ENCODE assay signal across 22 cellular contexts in the genomic region with DNA sequence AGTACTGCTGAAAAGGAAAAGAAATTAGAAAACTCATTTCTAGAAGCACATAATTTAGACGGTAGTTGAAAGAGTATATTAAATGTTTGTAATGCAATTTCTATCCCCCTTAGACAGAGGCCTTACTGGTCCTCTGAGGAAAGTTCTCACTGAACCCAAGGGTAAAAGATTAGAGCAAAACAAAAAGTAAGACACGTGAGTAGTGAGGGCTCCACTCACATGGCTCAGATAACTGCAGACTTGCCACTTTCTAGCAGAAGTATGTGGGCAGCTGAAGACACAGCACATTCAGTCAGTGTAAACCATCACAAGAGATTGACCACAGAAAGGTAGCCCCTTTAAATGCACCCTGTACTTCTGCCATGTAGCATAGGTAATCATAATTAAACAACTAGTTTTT.
DNase-seq lines count a peak whose midpoint lies in the region; ATAC-seq and TF ChIP-seq lines count a peak whose summit lies in the region.
"Had no signal": no experiment of that assay in that cellular context is flagged by ENCODE, and none has a peak within 500 bp of the region (broad histone marks: within the 10 kb centered on the region; RNA-seq: fewer than 3 reads in every experiment).

No MANE protein-coding gene starts in this region.

- H3K9ac ChIP-seq in Loucy (ENCODE audit: low read depth, low read length, poor library complexity, severe bottlenecking) (no peak overlapping the region), mesendoderm (ENCODE audit: low read length) (no peak overlapping the region), mammary epithelial cell (ENCODE audit: insufficient read depth, low read length) (no peak overlapping the region)

- H2AFZ ChIP-seq in Loucy (ENCODE audit: low read length) (peak overlapping the region; percentile 11; the same call in 1 of the 2 replicates), mammary epithelial cell (ENCODE audit: low read depth, low read length) (no peak overlapping the region)

- H3K79me1 ChIP-seq in mesendoderm (ENCODE audit: low read length), result no peaks in the 10 kb centered on the region

- H3K27ac ChIP-seq in mesendoderm (ENCODE audit: low read depth, low read length) (no peak overlapping the region), testis (no peak overlapping the region), mammary epithelial cell (ENCODE audit: insufficient read depth, low read depth, low read length) (no peak overlapping the region)
- H3K27ac ChIP-seq: HL-60 had no signal

- no peak overlapping the region for H3K4ac ChIP-seq in mesendoderm (ENCODE audit: low read depth, low read length)

- H3K4me1 ChIP-seq in Loucy (ENCODE audit: insufficient read depth, low read length, poor library complexity, severe bottlenecking) (peaks cover 33% of the 10 kb centered on the region), mesendoderm (ENCODE audit: control insufficient read depth, low read depth, low read length) (peaks cover 8% of the 10 kb centered on the region), testis (peaks cover 8% of the 10 kb centered on the region), mammary epithelial cell (ENCODE audit: insufficient read depth, low read length) (no peaks in the 10 kb centered on the region)

- intact Hi-C loops in left ventricle myocardium superior (cut with micrococcal nuclease) (no loop called here), cardiac septum (cut with DNase I) (no loop called here), testis (cut with DNase I; ENCODE audit: low total_unique reads) (no loop called here), mammary epithelial cell (cut with micrococcal nuclease) (no loop called here)

- no peaks in the 10 kb centered on the region for H3K9me2 ChIP-seq in Loucy (replicated peaks; ENCODE audit: low read depth, low read length)

- no peaks in the 10 kb centered on the region for H3K27me3 ChIP-seq in Loucy (ENCODE audit: insufficient read depth, low read length, poor library complexity, severe bottlenecking)
- no peaks in the 10 kb centered on the region for H3K27me3 ChIP-seq in mesendoderm (ENCODE audit: insufficient read depth, low read length, poor library complexity)
- no peaks in the 10 kb centered on the region for H3K27me3 ChIP-seq in testis
- H3K27me3 ChIP-seq in mammary epithelial cell (ENCODE audit: insufficient read depth, low read length), result no peaks in the 10 kb centered on the region
- H3K27me3 ChIP-seq: BE2C had no signal

- peak overlapping the region; percentile 79 for H2BK15ac ChIP-seq in mesendoderm (replicated peaks; ENCODE audit: low read depth)

- no peaks in the 10 kb centered on the region for H3K79me2 ChIP-seq in Loucy (ENCODE audit: insufficient read depth, low read length)
- no peaks in the 10 kb centered on the region for H3K79me2 ChIP-seq in mesendoderm (ENCODE audit: control insufficient read depth, insufficient read depth, low read length)
- H3K79me2 ChIP-seq in mammary epithelial cell (ENCODE audit: insufficient read depth, low read length), result no peaks in the 10 kb centered on the region

- TF ChIP-seq CTCF in Loucy (conservative IDR thresholded peaks at IDR 0.05; ENCODE audit: low read length) (no peak), testis (IDR thresholded peaks at IDR 0.05) (no peak), mammary epithelial cell (conservative IDR thresholded peaks at IDR 0.05 in 1 of 2, IDR thresholded peaks at IDR 0.05 in 1 of 2; ENCODE audit: extremely low read depth in 1 of 2, insufficient read depth in 1 of 2, low read depth in 1 of 2, low read length in 2 of 2) (no peak)

- H3K36me3 ChIP-seq in Loucy (ENCODE audit: insufficient read depth, low read length), result no peaks in the 10 kb centered on the region
- no peaks in the 10 kb centered on the region for H3K36me3 ChIP-seq in mesendoderm (ENCODE audit: control insufficient read depth, insufficient read depth, low read length)
- no peaks in the 10 kb centered on the region for H3K36me3 ChIP-seq in testis (ENCODE audit: low read depth, missing control alignments)
- no peaks in the 10 kb centered on the region for H3K36me3 ChIP-seq in mammary epithelial cell (ENCODE audit: insufficient read depth, low read length)
- H3K36me3 ChIP-seq: BE2C had no signal

- H3K9me3 ChIP-seq in Loucy (ENCODE audit: insufficient read depth, low read depth, low read length) (no peaks in the 10 kb centered on the region), testis (no peaks in the 10 kb centered on the region), mammary epithelial cell (replicated peaks; ENCODE audit: insufficient read depth, low read length) (no peaks in the 10 kb centered on the region)
- H3K9me3 ChIP-seq: BE2C had no signal

- H3K4me3 ChIP-seq in Loucy (ENCODE audit: low read length, poor library complexity, severe bottlenecking), result no peak overlapping the region
- H3K4me3 ChIP-seq in mesendoderm (ENCODE audit: low read length), result no peak overlapping the region
- no peak overlapping the region for H3K4me3 ChIP-seq in testis
- H3K4me3 ChIP-seq in mammary epithelial cell (replicated peaks in 1 of 3; ENCODE audit: insufficient read depth in 1 of 3, low read depth in 2 of 3, low read length in 3 of 3), result no peak overlapping the region
- H3K4me3 ChIP-seq: GM12878, K562 had no signal

- TF ChIP-seq POLR2A in testis (IDR thresholded peaks at IDR 0.05), result no peak

- H3F3A ChIP-seq in Loucy (ENCODE audit: low read depth), result no peaks in the 10 kb centered on the region

- dilution Hi-C loops in mammary epithelial cell (cut with HindIII; ENCODE audit: low sequenced_read_pairs), result no loop called here

- no peaks in the 10 kb centered on the region for H4K20me1 ChIP-seq in Loucy (ENCODE audit: insufficient read depth, low read length, poor library complexity, severe bottlenecking)
- H4K20me1 ChIP-seq in mammary epithelial cell (ENCODE audit: insufficient read depth, low read length), result no peaks in the 10 kb centered on the region

- H2BK120ac ChIP-seq in mesendoderm (ENCODE audit: low read depth, low read length), result no peak overlapping the region

- no peak overlapping the region for H4K5ac ChIP-seq in mesendoderm (ENCODE audit: low read length)

- no CpG with 5 or more reads among the region's 2 CpGs for WGBS in mesendoderm (ENCODE audit: extremely low coverage, insufficient coverage, low lambda C conversion rate)
- WGBS in testis, 2 donors, result 38 to 71% methylated on average over 2 of the region's 2 CpGs
- WGBS in mammary epithelial cell (ENCODE audit: low coverage, missing lambda C conversion rate), result 93% methylated on average over 2 of the region's 2 CpGs

- H3K4me2 ChIP-seq in Loucy (ENCODE audit: low read depth, low read length, poor library complexity, severe bottlenecking), result no peak overlapping the region
- no peak overlapping the region for H3K4me2 ChIP-seq in mesendoderm (ENCODE audit: low read length)
- H3K4me2 ChIP-seq in mammary epithelial cell (ENCODE audit: insufficient read depth, low read depth, low read length), result no peak overlapping the region

- ATAC-seq in left ventricle myocardium superior (peak; percentile 54), HG03460 (IDR thresholded peaks at IDR 0.05; ENCODE audit: unreplicated experiment) (no peak)
- ATAC-seq: GM12878, HCT116, K562 had no signal

- in situ Hi-C loops in mammary epithelial cell (cut with MboI; ENCODE audit: low sequenced_read_pairs in 2 of 2), result no loop called here

- H3K23ac ChIP-seq in mesendoderm (ENCODE audit: low read length), result no peak overlapping the region

- no peak overlapping the region for H3K56ac ChIP-seq in mesendoderm (ENCODE audit: low read length)

- H4K8ac ChIP-seq in mesendoderm (ENCODE audit: low read depth, low read length), result no peak overlapping the region

- H3K18ac ChIP-seq in mesendoderm (ENCODE audit: low read length), result no peak overlapping the region

- DNase-seq in left ventricle myocardium superior (no peak), cardiac septum (ENCODE audit: low spot score) (no peak), mesendoderm (no peak), testis (peak; percentile 27), iPS-NIHi11 (ENCODE audit: low spot score) (no peak), mammary epithelial cell (no peak)
- DNase-seq: BE2C; C1 segment of cervical spinal cord; CD4-positive, CD25-positive, alpha-beta regulatory T cell; CD8-positive, alpha-beta memory T cell; COR-L47; DMS 273 treated with DMSO at 0.1 percent for 48 hours; DMS53; DND-41; GOT3; H7 had no signal

- no TSS peak for BruUV-seq in mammary epithelial cell (replicated peaks; lab: Mats Ljungman, UMichigan)

- H2AK5ac ChIP-seq in mesendoderm (ENCODE audit: low read length), result no peak overlapping the region

- CTCF ChIA-PET in mammary epithelial cell (lab: Charles Lee; ENCODE audit: low non-redundant PET), result no interaction called here

- H2BK5ac ChIP-seq in mesendoderm (ENCODE audit: low read length), result no peak overlapping the region
